Comparison of ENCODE assay signal across 19 cellular contexts in genomic region chr14:102957222-102957621, GRCh38. TPM values are rescaled to one million over a fixed set of nuclear protein-coding genes. Genes with fewer than 3 reads are reported as not detected.
DNase-seq lines count a peak whose midpoint lies in the region; ATAC-seq and TF ChIP-seq lines count a peak whose summit lies in the region.
"Had no signal": no experiment of that assay in that cellular context is flagged by ENCODE, and none has a peak within 500 bp of the region (broad histone marks: within the 10 kb centered on the region; RNA-seq: fewer than 3 reads in every experiment).

No MANE protein-coding gene starts in this region.

- H3K36me3 Mint-ChIP-seq in activated naive CD4-positive, alpha-beta T cell treated with anti-CD3 and anti-CD28 coated beads, Interleukin-2, amount 50 U/mL, for 72 hours: no peaks in the 10 kb centered on the region

- no peak for ATAC-seq in HG02981 (IDR thresholded peaks at IDR 0.05; ENCODE audit: unreplicated experiment)
- no peak for ATAC-seq in activated naive CD4-positive, alpha-beta T cell treated with anti-CD3 and anti-CD28 coated beads, Interleukin-2, amount 50 U/mL, for 72 hours
- ATAC-seq in GM19455 (IDR thresholded peaks at IDR 0.05; ENCODE audit: unreplicated experiment): no peak
- ATAC-seq: HepG2, Panc1, Right ventricle myocardium inferior had no signal

- peak overlapping the region in 1 of 2 donors; percentile 50 for H3K27ac Mint-ChIP-seq in activated naive CD4-positive, alpha-beta T cell treated with anti-CD3 and anti-CD28 coated beads, Interleukin-2, amount 50 U/mL, for 72 hours
- H3K27ac Mint-ChIP-seq: HFFc6 had no signal

- DNase-seq in AG08395 (ENCODE audit: low spot score) (peak; percentile 38), LHCN-M2 (ENCODE audit: low read depth) (peak; percentile 76), fibroblast of mammary gland (ENCODE audit: low read depth) (peak; percentile 54), occipital lobe (lab: John Stamatoyannopoulos, UW) (peak; percentile 54), mucosa of gallbladder (ENCODE audit: low spot score) (no peak)
- DNase-seq in activated naive CD4-positive, alpha-beta T cell treated with anti-CD3 and anti-CD28 coated beads, Interleukin-2, amount 50 U/mL, for 72 hours (ENCODE audit: low spot score in 2 of 2): no peak
- DNase-seq: 8988T, C1 segment of cervical spinal cord, HFFc6, Karpas-422, NCI-H1930, NCI-H2171, NCI-H446 treated with DMSO at 0.1 percent for 48 hours, NCI-H82 had no signal

- no peaks in the 10 kb centered on the region for H3K9me3 Mint-ChIP-seq in activated naive CD4-positive, alpha-beta T cell treated with anti-CD3 and anti-CD28 coated beads, Interleukin-2, amount 50 U/mL, for 72 hours
- H3K9me3 Mint-ChIP-seq: HFFc6 had no signal

- TF ChIP-seq CTCF in fibroblast of mammary gland (conservative IDR thresholded peaks at IDR 0.05; ENCODE audit: control insufficient read depth, insufficient read depth, low read depth, low read length): no peak

- H3K4me3 ChIP-seq in fibroblast of mammary gland (ENCODE audit: control insufficient read depth, low read depth, low read length): no peak overlapping the region

RNA-seq across cellular contexts. Expression of gene AMN, which starts 34.8 kb away (rescaled TPM):
- total RNA-seq in LHCN-M2 (2014; rRNA removed) (not detected in 2 replicates), occipital lobe (not detected), mucosa of gallbladder (204 TPM)
- polyA plus RNA-seq in LHCN-M2 (2012): not detected
- total RNA-seq in activated naive CD4-positive, alpha-beta T cell treated with anti-CD3 and anti-CD28 coated beads, Interleukin-2, amount 50 U/mL, for 72 hours: under 1 TPM; 0.30 to 0.49 TPM
- total RNA-seq: HFFc6 had no signal

Comparison
In these comparisons a context has a peak if more than half of its experiments do, and no peak if none do; other contexts are left out.
1. DNase-seq: peak in AG08395 (single experiment), LHCN-M2 (single experiment), fibroblast of mammary gland (single experiment) and occipital lobe (single experiment); none in mucosa of gallbladder (single experiment) and activated naive CD4-positive, alpha-beta T cell treated with anti-CD3 and anti-CD28 coated beads, Interleukin-2, amount 50 U/mL, for 72 hours (0 of 2).
2. RNA of gene AMN, which starts 34.8 kb away (total RNA-seq): 204 TPM in mucosa of gallbladder (single experiment); 0.30 to 0.49 TPM in activated naive CD4-positive, alpha-beta T cell treated with anti-CD3 and anti-CD28 coated beads, Interleukin-2, amount 50 U/mL, for 72 hours, not detected in LHCN-M2 and not detected in occipital lobe (single experiment); every median in the first group is over 100 times any median in the second.